23 cellular contexts compared by ENCODE assay signal in genomic region chr22:20836987-20837823, GRCh38. TPM values are rescaled to one million over a fixed set of nuclear protein-coding genes. Genes with fewer than 3 reads are reported as not detected.
DNase-seq lines count a peak whose midpoint lies in the region; ATAC-seq, FAIRE-seq and TF ChIP-seq lines count a peak whose summit lies in the region.
"Had no signal": no experiment of that assay in that cellular context is flagged by ENCODE, and none has a peak within 500 bp of the region (broad histone marks: within the 10 kb centered on the region; RNA-seq: fewer than 3 reads in every experiment).

No MANE protein-coding gene starts in this region.

- no peak for TF ChIP-seq RAD21 in K562 (CRISPR knock-in tag; conservative IDR thresholded peaks at IDR 0.05 in 1 of 2, IDR thresholded peaks at IDR 0.05 in 1 of 2)

- H4K20me1 ChIP-seq in BLaER1 treated with 17β-estradiol and CSF1 and Interleukin-3, amounts not matched to agents 10 nM and 100 nM = peaks cover 35 to 72% (median 50%) of the 10 kb centered on the region in 11 experiments
- H4K20me1 ChIP-seq in Loucy (ENCODE audit: insufficient read depth, low read length, poor library complexity, severe bottlenecking) (peaks cover 11% of the 10 kb centered on the region), K562 (replicated peaks; ENCODE audit: control insufficient read depth, insufficient read depth, low read length) (peaks cover 22% of the 10 kb centered on the region)

- no peaks in the 10 kb centered on the region for H3K9me2 ChIP-seq in Loucy (replicated peaks; ENCODE audit: low read depth, low read length)

- no peak overlapping the region for H2AFZ ChIP-seq in Loucy (ENCODE audit: low read length)
- H2AFZ ChIP-seq in K562 (ENCODE audit: low read depth, low read length) = no peak overlapping the region

- FAIRE-seq in G401.6 (lab: Jason Lieb, UNC) = peak; percentile 36
- no peak for FAIRE-seq in K562 (lab: Jason Lieb, UNC)
- FAIRE-seq: A204.1, GM12891, GM19239 had no signal

- peak overlapping the region in 7 of 11 experiments; percentile 12 to 76 (median 72); a peak in 8 of 22 replicates for H3K27ac ChIP-seq in BLaER1 treated with 17β-estradiol and CSF1 and Interleukin-3, amounts not matched to agents 10 nM and 100 nM
- no peak overlapping the region for H3K27ac ChIP-seq in K562 (ENCODE audit: extremely low read depth, low read depth, low read length)
- H3K27ac ChIP-seq: C4-2B had no signal

- BruUV-seq in K562 (replicated peaks; lab: Mats Ljungman, UMichigan) = no TSS peak

- peaks cover 29 to 36% (median 33%) of the 10 kb centered on the region in 11 experiments for H3K36me3 ChIP-seq in BLaER1 treated with 17β-estradiol and CSF1 and Interleukin-3, amounts not matched to agents 10 nM and 100 nM
- H3K36me3 ChIP-seq in Loucy (ENCODE audit: insufficient read depth, low read length) (peaks cover 24% of the 10 kb centered on the region; the same call in 1 of the 2 replicates), K562 (ENCODE audit: control insufficient read depth, insufficient read depth, low read length) (peaks cover 22% of the 10 kb centered on the region; the same call in 2 of the 3 replicates)

- in situ Hi-C loops in K562 (cut with MboI) = no loop called here

- H3F3A ChIP-seq in Loucy (ENCODE audit: low read depth) = peaks cover 4% of the 10 kb centered on the region; the same call in 1 of the 2 replicates

- no peak for TF ChIP-seq POLR2A in K562 (conservative IDR thresholded peaks at IDR 0.05)

- no peak overlapping the region for H3K9ac ChIP-seq in BLaER1 treated with 17β-estradiol and CSF1 and Interleukin-3, amounts not matched to agents 10 nM and 100 nM
- H3K9ac ChIP-seq in Loucy (ENCODE audit: low read depth, low read length, poor library complexity, severe bottlenecking) (no peak overlapping the region), K562 (ENCODE audit: insufficient read depth in 1 of 2, low read depth in 2 of 2, low read length in 2 of 2) (no peak overlapping the region)
- H3K9ac ChIP-seq: BLaER1 had no signal

- peaks cover 65% of the 10 kb centered on the region for H3K79me2 ChIP-seq in Loucy (ENCODE audit: insufficient read depth, low read length)
- H3K79me2 ChIP-seq in K562 (ENCODE audit: control insufficient read depth, insufficient read depth, low read length) = peaks cover 45% of the 10 kb centered on the region

- CTCF ChIA-PET in K562 (lab: Yijun Ruan, JAX; ENCODE audit: low intra/inter-chr PET ratio) = no interaction called here

- no peaks in the 10 kb centered on the region for H3K27me3 ChIP-seq in BLaER1 treated with 17β-estradiol and CSF1 and Interleukin-3, amounts not matched to agents 10 nM and 100 nM
- H3K27me3 ChIP-seq in Loucy (ENCODE audit: insufficient read depth, low read length, poor library complexity, severe bottlenecking) = no peaks in the 10 kb centered on the region
- no peaks in the 10 kb centered on the region for H3K27me3 ChIP-seq in K562 (ENCODE audit: control insufficient read depth in 2 of 2, insufficient read depth in 2 of 2, low read length in 2 of 2)
- H3K27me3 ChIP-seq: BE2C, BLaER1 had no signal

- peaks cover 27 to 39% (median 34%) of the 10 kb centered on the region in 10 experiments for H3K4me1 ChIP-seq in BLaER1 treated with 17β-estradiol and CSF1 and Interleukin-3, amounts not matched to agents 10 nM and 100 nM
- H3K4me1 ChIP-seq in Loucy (ENCODE audit: insufficient read depth, low read length, poor library complexity, severe bottlenecking) = peaks cover 38% of the 10 kb centered on the region
- H3K4me1 ChIP-seq in K562 (replicated peaks in 1 of 2; ENCODE audit: control insufficient read depth in 2 of 2, insufficient read depth in 2 of 2, low read length in 2 of 2) = peaks cover 14 to 16% of the 10 kb centered on the region in 2 experiments

- intact Hi-C loops in K562 (cut with micrococcal nuclease) = no loop called here

- POLR2A ChIA-PET in K562 (lab: Yijun Ruan, JAX) = interaction anchor here (0.9 to 9.2 kb wide), 3 partner anchors 13 to 30 kb away, joined by 4 to 93 read pairs (median 6); no protein-coding TSS in a partner anchor

- DNase-seq in K562 (ENCODE audit: extremely low read depth in 1 of 4, low spot score in 3 of 4) = no peak
- no peak for DNase-seq in NCI-H146 treated with DMSO at 0.1 percent for 48 hours (lab: John Stamatoyannopoulos, UW; ENCODE audit: unreplicated experiment)
- DNase-seq in CD1c-positive myeloid dendritic cell (ENCODE audit: extremely low spot score) = no peak
- DNase-seq: 8988T; ACHN; BE2C; CD4-positive, alpha-beta memory T cell; CD4-positive, CD25-positive, alpha-beta regulatory T cell; CD8-positive, alpha-beta memory T cell; COR-L47; DMS 273 treated with DMSO at 0.1 percent for 48 hours; DMS153; DMS79; EL had no signal

- TF ChIP-seq CTCF in Loucy (conservative IDR thresholded peaks at IDR 0.05; ENCODE audit: low read length) (no peak), K562 (IDR thresholded peaks at IDR 0.05 in 2 of 3, conservative IDR thresholded peaks at IDR 0.05 in 1 of 3; ENCODE audit: insufficient read depth in 2 of 3, low read depth in 1 of 3, low read length in 3 of 3) (no peak)

- H3K4me3 ChIP-seq in BLaER1 treated with 17β-estradiol and CSF1 and Interleukin-3, amounts not matched to agents 10 nM and 100 nM = no peak overlapping the region
- H3K4me3 ChIP-seq in Loucy (ENCODE audit: low read length, poor library complexity, severe bottlenecking) (no peak overlapping the region), K562 (no peak overlapping the region)
- H3K4me3 ChIP-seq: BLaER1 had no signal

- TF ChIP-seq EP300 in K562 (IDR thresholded peaks at IDR 0.05; ENCODE audit: low read length) = no peak

- no peak for ATAC-seq in K562
- no peak for ATAC-seq in HG03521 (IDR thresholded peaks at IDR 0.05; ENCODE audit: unreplicated experiment)

- peak overlapping the region; percentile 48 to 82 (median 72); a peak in 12 of 22 replicates for H3K4me2 ChIP-seq in BLaER1 treated with 17β-estradiol and CSF1 and Interleukin-3, amounts not matched to agents 10 nM and 100 nM
- peak overlapping the region; percentile 73 for H3K4me2 ChIP-seq in Loucy (ENCODE audit: low read depth, low read length, poor library complexity, severe bottlenecking)
- no peak overlapping the region for H3K4me2 ChIP-seq in K562 (ENCODE audit: insufficient read depth, low read length)

- H3K9me1 ChIP-seq in K562 (ENCODE audit: control insufficient read depth, insufficient read depth, low read length) = no peaks in the 10 kb centered on the region

- 86% methylated on average over 2 of the region's 2 CpGs for WGBS in K562 (ENCODE audit: insufficient coverage, low coverage, missing lambda C conversion rate)

- 0 out of 22 replicates have a peak, but pooled peaks cover 0 to 4% (median 0%) of the 10 kb centered on the region in 11 experiments for H3K9me3 ChIP-seq in BLaER1 treated with 17β-estradiol and CSF1 and Interleukin-3, amounts not matched to agents 10 nM and 100 nM (replicated peaks in 1 of 11)
- H3K9me3 ChIP-seq in Loucy (ENCODE audit: insufficient read depth, low read depth, low read length) = no peaks in the 10 kb centered on the region
- no peaks in the 10 kb centered on the region for H3K9me3 ChIP-seq in K562 (replicated peaks; ENCODE audit: control insufficient read depth, insufficient read depth, low read depth, low read length)
- H3K9me3 ChIP-seq: BE2C, BLaER1 had no signal

TF ChIP-seq in K562, 482 proteins besides CTCF, POLR2A, EP300 and RAD21 (continues in another document):
- TF ChIP-seq ZNF561 (CRISPR knock-in tag; conservative IDR thresholded peaks at IDR 0.05) = no peak
- TF ChIP-seq SMARCC2 (IDR thresholded peaks at IDR 0.05; ENCODE audit: low read depth) = no peak
- 0 out of 2 replicates have a peak, but pooled peaks have one; percentile 16 for TF ChIP-seq HSF4 (CRISPR knock-in tag; IDR thresholded peaks at IDR 0.05; ENCODE audit: borderline replicate concordance)
- no peak for TF ChIP-seq ZBTB1 (CRISPR knock-in tag; IDR thresholded peaks at IDR 0.05; ENCODE audit: borderline replicate concordance, low read depth)

RNA-seq across cellular contexts. Expression of gene PI4KA, which starts 21.4 kb away (rescaled TPM):
- 856 and 1,421 TPM in 2 replicates for total RNA-seq in K562 (2011; cell fraction: chromatin; rRNA removed; ENCODE audit: low replicate concordance)
- total RNA-seq in K562 (2011; cell fraction: nucleolus; rRNA removed) = 627 and 658 TPM in 2 replicates
- total RNA-seq in K562 (2011; cell fraction: nucleoplasm; rRNA removed) = 567 and 576 TPM in 2 replicates
- total RNA-seq in K562 (2014; rRNA removed) (103 and 117 TPM in 2 replicates), K562 (2014; rRNA removed; fragmentation: Illumina TruSeq; extraction: Trizol) (62.3 and 63.7 TPM in 2 replicates), K562 (2015; rRNA removed; fragmentation: Illumina TruSeq; extraction: Trizol) (75.3 and 82.5 TPM in 2 replicates), K562 (2021) (173 and 187 TPM in 2 replicates)
- polyA plus RNA-seq in K562 (2011; rRNA removed) (84.7 and 128 TPM in 2 replicates), K562 (2014; fragmentation: Illumina TruSeq; extraction: Trizol) (124 and 127 TPM in 2 replicates), K562 (2014; fragmentation: Nextera tagmentation; extraction: Ambion mirVana) (10 to 100 TPM in 1 of 2 experiments, 1 to 10 TPM in 1; 7.3 to 11.1 TPM), K562 (2014; rRNA removed) (116 and 125 TPM in 2 replicates)
- polyA plus RNA-seq in K562 (2011; cell fraction: cytosol; rRNA removed) = 76.2 and 84.4 TPM in 2 replicates
- polyA plus RNA-seq in K562 (2011; cell fraction: nucleus; rRNA removed) = 448 and 556 TPM in 2 replicates
- polyA plus RNA-seq in K562 (2012) = 142 and 181 TPM in 2 replicates
- 160 and 176 TPM in 2 replicates for polyA minus RNA-seq in K562 (2011; rRNA and poly(A)+ RNA removed)
- polyA minus RNA-seq in K562 (2011; cell fraction: cytosol; rRNA and poly(A)+ RNA removed) = 98.9 and 161 TPM in 2 replicates
- 188 and 253 TPM in 2 replicates for polyA minus RNA-seq in K562 (2011; cell fraction: nucleus; rRNA and poly(A)+ RNA removed)

RNA-seq across cellular contexts. Expression of gene SNAP29, which starts 21.6 kb away (rescaled TPM):
- 63.6 and 66.4 TPM in 2 replicates for total RNA-seq in K562 (2011; cell fraction: chromatin; rRNA removed; ENCODE audit: low replicate concordance)
- total RNA-seq in K562 (2011; cell fraction: nucleolus; rRNA removed) = 39.3 and 45.4 TPM in 2 replicates
- 59.8 and 84.4 TPM in 2 replicates for total RNA-seq in K562 (2011; cell fraction: nucleoplasm; rRNA removed)
- total RNA-seq in K562 (2014; rRNA removed) (71.4 and 89.3 TPM in 2 replicates), K562 (2014; rRNA removed; fragmentation: Illumina TruSeq; extraction: Trizol) (58.1 and 64.4 TPM in 2 replicates), K562 (2015; rRNA removed; fragmentation: Illumina TruSeq; extraction: Trizol) (70.6 and 75.9 TPM in 2 replicates), K562 (2021) (122 and 123 TPM in 2 replicates)
- polyA plus RNA-seq in K562 (2011; rRNA removed) (187 and 200 TPM in 2 replicates), K562 (2014; fragmentation: Illumina TruSeq; extraction: Trizol) (181 and 250 TPM in 2 replicates), K562 (2014; fragmentation: Nextera tagmentation; extraction: Ambion mirVana) (10 to 100 TPM; 19.5 to 22.8 TPM), K562 (2014; rRNA removed) (136 and 161 TPM in 2 replicates)
- 97.0 and 115 TPM in 2 replicates for polyA plus RNA-seq in K562 (2011; cell fraction: cytosol; rRNA removed)
- polyA plus RNA-seq in K562 (2011; cell fraction: nucleus; rRNA removed) = 51.6 and 70.0 TPM in 2 replicates
- polyA plus RNA-seq in K562 (2012) = 105 and 162 TPM in 2 replicates
- polyA minus RNA-seq in K562 (2011; rRNA and poly(A)+ RNA removed) = 89.0 and 94.5 TPM in 2 replicates
- polyA minus RNA-seq in K562 (2011; cell fraction: cytosol; rRNA and poly(A)+ RNA removed) = 44.9 and 53.1 TPM in 2 replicates
- 14.3 and 25.0 TPM in 2 replicates for polyA minus RNA-seq in K562 (2011; cell fraction: nucleus; rRNA and poly(A)+ RNA removed)
